ENCODE assay signal across 17 cellular contexts in the genomic region with DNA sequence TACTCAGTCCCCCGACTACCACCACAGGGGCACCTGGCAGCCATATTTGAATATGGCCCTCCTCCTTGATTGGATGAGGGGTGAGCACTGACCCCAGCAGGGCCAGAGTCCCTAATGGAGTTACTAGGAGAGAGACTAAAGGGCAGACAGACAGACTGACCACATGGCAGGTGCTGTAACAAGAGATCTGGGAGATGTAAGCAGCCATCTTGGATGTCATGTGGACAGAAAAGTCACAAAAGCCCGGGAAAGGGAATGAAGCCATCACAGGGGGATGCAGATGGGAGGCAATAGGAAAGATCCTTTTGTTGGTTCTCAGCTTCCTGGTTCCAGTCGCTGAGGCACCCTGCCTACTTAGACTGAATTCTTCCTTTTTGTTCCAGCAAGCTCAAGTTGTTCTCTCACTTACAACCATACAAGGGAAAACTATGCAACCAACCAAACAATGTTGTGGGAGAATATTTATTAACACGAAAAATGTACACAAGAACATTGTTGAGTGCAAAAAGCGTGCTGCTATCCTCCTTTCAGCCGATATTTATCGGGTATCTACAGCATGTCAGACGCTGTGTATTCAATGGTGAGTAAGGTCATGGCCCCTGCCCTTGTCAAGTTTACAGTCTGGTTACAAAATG.
DNase-seq lines count a peak whose midpoint lies in the region; ATAC-seq and TF ChIP-seq lines count a peak whose summit lies in the region.
"Had no signal": no experiment of that assay in that cellular context is flagged by ENCODE, and none has a peak within 500 bp of the region (broad histone marks: within the 10 kb centered on the region; RNA-seq: fewer than 3 reads in every experiment).

No MANE protein-coding gene starts in this region.

- peak overlapping the region; percentile 57 for H2AFZ ChIP-seq in neuronal stem cell (ENCODE audit: low read length)

- H2BK12ac ChIP-seq in neuronal stem cell (ENCODE audit: low read length) = no peak overlapping the region

- no peak overlapping the region for H3K4me2 ChIP-seq in neuronal stem cell (ENCODE audit: insufficient read depth, low read length, poor library complexity, severe bottlenecking)

- intact Hi-C loops in esophagus squamous epithelium (cut with DNase I) (no loop called here), vagina (cut with DNase I) (no loop called here)

- no peak for TF ChIP-seq POLR2A in esophagus squamous epithelium (IDR thresholded peaks at IDR 0.05)
- no peak for TF ChIP-seq POLR2A in vagina (IDR thresholded peaks at IDR 0.05)
- no peak for TF ChIP-seq POLR2A in tibial nerve (IDR thresholded peaks at IDR 0.05)

- no peak overlapping the region for H3K23ac ChIP-seq in neuronal stem cell (ENCODE audit: low read depth, low read length, poor library complexity)

- H3K9ac ChIP-seq in neuronal stem cell (ENCODE audit: low read depth, low read length, poor library complexity) = no peak overlapping the region

- no peak overlapping the region for H2BK15ac ChIP-seq in neuronal stem cell (ENCODE audit: low read length)

- TF ChIP-seq CTCF in esophagus squamous epithelium (IDR thresholded peaks at IDR 0.05) = no peak
- no peak for TF ChIP-seq CTCF in vagina (IDR thresholded peaks at IDR 0.05)
- no peak for TF ChIP-seq CTCF in omental fat pad (IDR thresholded peaks at IDR 0.05)
- TF ChIP-seq CTCF in tibial nerve (IDR thresholded peaks at IDR 0.05) = no peak

- no peak for ATAC-seq in omental fat pad (ENCODE audit: low FRiP score)

- WGBS in esophagus squamous epithelium, 2 donors = 74 to 75% methylated on average over 8 of the region's 8 CpGs
- no CpG with 5 or more reads among the region's 8 CpGs for whole genome bisulfite sequencing in neuronal stem cell (ENCODE audit: extremely low coverage in 2 of 2, insufficient read length in 2 of 2, insufficient replicate concordance in 1 of 2), 2 donors
- whole genome bisulfite sequencing in tibial nerve, 2 donors = 65 to 69% methylated on average over 8 of the region's 8 CpGs

- H2AK5ac ChIP-seq in neuronal stem cell (ENCODE audit: low read depth, low read length) = no peak overlapping the region

- no peaks in the 10 kb centered on the region for H3K79me1 ChIP-seq in neuronal stem cell (ENCODE audit: low read depth, low read length)

- H3K9me3 ChIP-seq in esophagus squamous epithelium (no peaks in the 10 kb centered on the region), neuronal stem cell (replicated peaks in 1 of 2; ENCODE audit: control insufficient read depth in 2 of 2, insufficient read depth in 1 of 2, low read depth in 1 of 2, low read length in 2 of 2) (no peaks in the 10 kb centered on the region), vagina (no peaks in the 10 kb centered on the region), tibial nerve (no peaks in the 10 kb centered on the region)

- H3K4ac ChIP-seq in neuronal stem cell (ENCODE audit: low read length) = no peak overlapping the region

- H3K4me3 ChIP-seq in esophagus squamous epithelium (no peak overlapping the region), neuronal stem cell (ENCODE audit: low read length in 2 of 2) (no peak overlapping the region), vagina (no peak overlapping the region), tibial nerve (no peak overlapping the region)

- no peak overlapping the region for H2BK120ac ChIP-seq in neuronal stem cell (ENCODE audit: low read depth, low read length)

- H3K27me3 ChIP-seq in esophagus squamous epithelium = peaks cover 0 to 2% (median 0%) of the 10 kb centered on the region in 4 donors
- peaks cover 0 to 14% (median 0%) of the 10 kb centered on the region in 3 experiments for H3K27me3 ChIP-seq in neuronal stem cell (ENCODE audit: control insufficient read depth in 3 of 3, insufficient read depth in 3 of 3, low read depth in 1 of 3, low read length in 3 of 3)
- no peaks in the 10 kb centered on the region for H3K27me3 ChIP-seq in vagina
- H3K27me3 ChIP-seq in tibial nerve = no peaks in the 10 kb centered on the region

- no peak overlapping the region for H3K14ac ChIP-seq in neuronal stem cell (ENCODE audit: low read length)

- H3K18ac ChIP-seq in neuronal stem cell (ENCODE audit: low read length) = no peak overlapping the region

- H4K8ac ChIP-seq in neuronal stem cell (ENCODE audit: low read depth, low read length) = no peak overlapping the region

- TF ChIP-seq EP300 in tibial nerve (IDR thresholded peaks at IDR 0.05) = no peak

- H3K4me1 ChIP-seq in esophagus squamous epithelium (peaks cover 0 to 55% (median 10%) of the 10 kb centered on the region in 3 donors), neuronal stem cell (ENCODE audit: control insufficient read depth in 2 of 2, insufficient read depth in 1 of 2, low read depth in 1 of 2, low read length in 2 of 2) (no peaks in the 10 kb centered on the region), vagina (peaks cover 18% of the 10 kb centered on the region), tibial nerve (peaks cover 0 to 8% (median 0%) of the 10 kb centered on the region in 4 donors)

- peak; percentile 32 for DNase-seq in NCI-H82 (lab: John Stamatoyannopoulos, UW)
- no peak for DNase-seq in NCI-H82 treated with DMSO at 0.1 percent for 48 hours (lab: John Stamatoyannopoulos, UW; ENCODE audit: unreplicated experiment)
- no peak for DNase-seq in esophagus squamous epithelium (lab: John Stamatoyannopoulos, UW)
- no peak for DNase-seq in neuronal stem cell (ENCODE audit: low spot score)
- no peak for DNase-seq in vagina (ENCODE audit: extremely low spot score in 2 of 2)
- no peak for DNase-seq in omental fat pad (ENCODE audit: low spot score)
- DNase-seq in NCI-H128 (lab: John Stamatoyannopoulos, UW; ENCODE audit: unreplicated experiment) = no peak
- DNase-seq in tibial nerve (ENCODE audit: low spot score in 2 of 2) = no peak
- DNase-seq: DMS79 treated with DMSO at 0.1 percent for 48 hours, Kasumi-1, MM.1S, NCI-H1092 treated with DMSO at 0.1 percent for 48 hours, NCI-H2081, NCI-H69, SHP77 had no signal

- H3K36me3 ChIP-seq in esophagus squamous epithelium = no peaks in the 10 kb centered on the region
- no peaks in the 10 kb centered on the region for H3K36me3 ChIP-seq in neuronal stem cell (replicated peaks in 1 of 2; ENCODE audit: control insufficient read depth in 2 of 2, insufficient read depth in 2 of 2, low read length in 2 of 2)
- no peaks in the 10 kb centered on the region for H3K36me3 ChIP-seq in vagina
- no peaks in the 10 kb centered on the region for H3K36me3 ChIP-seq in tibial nerve

- H3K27ac ChIP-seq in esophagus squamous epithelium = peak overlapping the region; percentile 48 to 82 (median 63)
- H3K27ac ChIP-seq in neuronal stem cell (replicated peaks; ENCODE audit: low read length) = no peak overlapping the region
- H3K27ac ChIP-seq in vagina = peak overlapping the region; percentile 6
- H3K27ac ChIP-seq in tibial nerve = no peak overlapping the region
- H3K27ac ChIP-seq: 22Rv1, HL-60 had no signal

- H2BK5ac ChIP-seq in neuronal stem cell (ENCODE audit: low read length) = no peak overlapping the region

- no peak overlapping the region for H4K91ac ChIP-seq in neuronal stem cell (ENCODE audit: low read depth, low read length, poor library complexity)

Comparison
In these comparisons a context has a peak if more than half of its experiments do, and no peak if none do; other contexts are left out.
1. H3K27ac ChIP-seq: peak in esophagus squamous epithelium (4 of 4) and vagina (single experiment); none in neuronal stem cell (single experiment) and tibial nerve (0 of 4).